ENCODE assay signal across 8 cellular contexts in genomic region chr13:27425918-27426630, GRCh38. TPM values are rescaled to one million over a fixed set of nuclear protein-coding genes. Genes with fewer than 3 reads are reported as not detected.
DNase-seq lines count a peak whose midpoint lies in the region; ATAC-seq, FAIRE-seq and TF ChIP-seq lines count a peak whose summit lies in the region.

No MANE protein-coding gene starts in this region.

- TF ChIP-seq EP300 in tibial nerve (IDR thresholded peaks at IDR 0.05) = peak in 1 of 2 donors; percentile 57

- H2BK15ac ChIP-seq in IMR-90 (ENCODE audit: low read depth, low read length) = no peak overlapping the region

- peak; percentile 41 for TF ChIP-seq CTCF in D721Med (IDR thresholded peaks at IDR 0.05; ENCODE audit: insufficient read depth, missing control alignments)
- TF ChIP-seq CTCF in IMR-90 (conservative IDR thresholded peaks at IDR 0.05; ENCODE audit: low read depth, low read length) = peak; percentile 33
- peak; percentile 57 for TF ChIP-seq CTCF in osteocyte (IDR thresholded peaks at IDR 0.05)
- peak; percentile 18 to 51 (median 42) for TF ChIP-seq CTCF in tibial nerve (IDR thresholded peaks at IDR 0.05)

- peak overlapping the region; percentile 28 for H2AK5ac ChIP-seq in IMR-90 (ENCODE audit: low read depth, low read length)

- no peak overlapping the region for H4K5ac ChIP-seq in IMR-90 (ENCODE audit: low read depth, low read length)

- intact Hi-C loops in IMR-90 (cut with micrococcal nuclease) = loop anchor here (1.0 to 10.0 kb wide), 3 partner anchors 24 to 441 kb away; partner anchors contain the start of gene MTIF3

- DNase-seq in D721Med (ENCODE audit: insufficient read length, low spot score) = no peak
- DNase-seq in IMR-90 = peak; percentile 69
- peak; percentile 67 to 79 for DNase-seq in SHP77 (lab: John Stamatoyannopoulos, UW)
- peak; percentile 76 for DNase-seq in activated naive CD4-positive, alpha-beta T cell treated with Interleukin-2 at 50 U/mL for 16 hours
- peak; percentile 41 for DNase-seq in globus pallidus (ENCODE audit: low spot score)
- no peak for DNase-seq in osteocyte (ENCODE audit: extremely low spot score, unreplicated experiment)
- DNase-seq in tibial nerve (ENCODE audit: low spot score in 2 of 2) = peak; percentile 53 to 68

- no peak overlapping the region; the same call in 1 of the 2 replicates for H3K14ac ChIP-seq in IMR-90 (replicated peaks; ENCODE audit: low read depth, low read length)

- peaks cover 23% of the 10 kb centered on the region for H3K9me1 ChIP-seq in IMR-90 (ENCODE audit: insufficient read depth, low read length)

- peak overlapping the region; percentile 10; the same call in 1 of the 2 replicates for H4K91ac ChIP-seq in IMR-90 (ENCODE audit: insufficient read depth, low read depth, low read length)

- H2AK9ac ChIP-seq in IMR-90 (replicated peaks; ENCODE audit: low read depth, low read length, poor library complexity) = peak overlapping the region; percentile 87

- no peak overlapping the region for H3K56ac ChIP-seq in IMR-90 (ENCODE audit: extremely low read depth, insufficient read depth, low read length)

- H2BK5ac ChIP-seq in IMR-90 (ENCODE audit: low read depth, low read length, poor library complexity, severe bottlenecking) = peak overlapping the region; percentile 4

- peaks cover 3% of the 10 kb centered on the region for H3K27me3 Mint-ChIP-seq in osteocyte (ENCODE audit: unreplicated experiment)

- no peak overlapping the region for H3K27ac ChIP-seq in IMR-90 (ENCODE audit: insufficient read depth, low read length)
- peak overlapping the region; percentile 70 to 93 (median 86) for H3K27ac ChIP-seq in tibial nerve

- POLR2A ChIA-PET in IMR-90 (lab: Charles Lee; ENCODE audit: unreplicated experiment) = no interaction called here

- peaks cover 23 to 43% of the 10 kb centered on the region in 2 experiments for H3K79me1 ChIP-seq in IMR-90 (ENCODE audit: low read depth in 1 of 2, low read length in 2 of 2)

- H3K23ac ChIP-seq in IMR-90 (ENCODE audit: low read depth, low read length) = peak overlapping the region; percentile 87; the same call in 1 of the 2 replicates

- H3K27ac Mint-ChIP-seq in osteocyte (ENCODE audit: unreplicated experiment) = peak overlapping the region; percentile 76

- peak; percentile 47 for ATAC-seq in GM21515 (IDR thresholded peaks at IDR 0.05; ENCODE audit: unreplicated experiment)
- peak; percentile 50 for ATAC-seq in IMR-90 (ENCODE audit: low read depth)

- H2BK120ac ChIP-seq in IMR-90 (ENCODE audit: low read depth, low read length) = peak overlapping the region; percentile 19; the same call in 1 of the 2 replicates

- H3K4me3 Mint-ChIP-seq in osteocyte (ENCODE audit: unreplicated experiment) = peak overlapping the region; percentile 76

- H4K8ac ChIP-seq in IMR-90 (ENCODE audit: low read depth in 2 of 2, low read length in 2 of 2) = peak overlapping the region; percentile 84 to 85; a peak in 2 of 4 replicates

- TF ChIP-seq POLR2A in IMR-90 (IDR thresholded peaks at IDR 0.05; ENCODE audit: low read depth, low read length) (no peak), tibial nerve (IDR thresholded peaks at IDR 0.05) (no peak)

- H4K20me1 ChIP-seq in IMR-90 (ENCODE audit: insufficient read depth, low read length) = no peaks in the 10 kb centered on the region

- H3K9me3 ChIP-seq in IMR-90 (ENCODE audit: control insufficient read depth, insufficient read depth, low read length) = no peaks in the 10 kb centered on the region
- H3K9me3 ChIP-seq in tibial nerve = no peaks in the 10 kb centered on the region

- H3K4ac ChIP-seq in IMR-90 (ENCODE audit: low read depth, low read length) = peak overlapping the region; percentile 87

- peaks cover 19% of the 10 kb centered on the region for H3K36me3 Mint-ChIP-seq in osteocyte (ENCODE audit: unreplicated experiment)

- BruUV-seq in IMR-90 (replicated peaks; lab: Mats Ljungman, UMichigan) = TSS peak; percentile 29

- H3K9me3 Mint-ChIP-seq in osteocyte (ENCODE audit: unreplicated experiment) = no peaks in the 10 kb centered on the region

- in situ Hi-C loops in IMR-90 (cut with MboI; ENCODE audit: low sequenced_read_pairs) = no loop called here

- H3K18ac ChIP-seq in IMR-90 (ENCODE audit: low read depth, low read length) = no peak overlapping the region

- FAIRE-seq in D721Med (lab: Jason Lieb, UNC) = no peak

- TF ChIP-seq RAD21 in IMR-90 (IDR thresholded peaks at IDR 0.05; ENCODE audit: low read length) = peak; percentile 13; the same call in 1 of the 2 replicates

- 51% methylated on average over 9 of the region's 17 CpGs; no CpG with 5 or more reads in 1 of the 2 experiments for WGBS in IMR-90 (ENCODE audit: extremely low coverage in 2 of 2, insufficient read length in 1 of 2), 2 experiments
- 27 to 33% methylated on average over 17 of the region's 17 CpGs for WGBS in tibial nerve, 2 donors

- H3K27me3 ChIP-seq in IMR-90 (ENCODE audit: control insufficient read depth, insufficient read depth, low read length) (no peaks in the 10 kb centered on the region; the same call in 1 of the 2 replicates), tibial nerve (no peaks in the 10 kb centered on the region)

- peak overlapping the region; percentile 89 for H3K4me2 ChIP-seq in IMR-90 (ENCODE audit: low read depth, low read length)

- CTCF ChIA-PET in IMR-90 (lab: Yijun Ruan, JAX) = interaction anchor here (0.7 to 1.4 kb wide), 6 partner anchors 10 to 1187 kb away, joined by 3 to 4 read pairs (median 3); no protein-coding TSS in a partner anchor

- H3K4me1 ChIP-seq in IMR-90 (ENCODE audit: control insufficient read depth, insufficient read depth, low read length) = peaks cover 15% of the 10 kb centered on the region
- peaks cover 0 to 43% (median 29%) of the 10 kb centered on the region in 4 donors for H3K4me1 ChIP-seq in tibial nerve

- H3K4me1 Mint-ChIP-seq in osteocyte (ENCODE audit: unreplicated experiment) = peaks cover 30% of the 10 kb centered on the region

- dilution Hi-C loops in IMR-90 (cut with HindIII; ENCODE audit: low sequenced_read_pairs, unreplicated experiment) = no loop called here

- H3K4me3 ChIP-seq in IMR-90 (ENCODE audit: insufficient read depth, low read depth, low read length) = no peak overlapping the region
- peak overlapping the region; percentile 10 to 95 (median 74) for H3K4me3 ChIP-seq in tibial nerve

- H2AFZ ChIP-seq in IMR-90 (replicated peaks; ENCODE audit: low read length, poor library complexity) = peak overlapping the region; percentile 94

- H3K9ac ChIP-seq in IMR-90 (ENCODE audit: low read depth, low read length) = no peak overlapping the region

- H3K36me3 ChIP-seq in IMR-90 (ENCODE audit: control insufficient read depth, insufficient read depth, low read length) (peaks cover 9% of the 10 kb centered on the region), tibial nerve (peaks cover 0 to 38% (median 6%) of the 10 kb centered on the region in 3 donors)

- H2BK20ac ChIP-seq in IMR-90 (ENCODE audit: low read depth, low read length) = no peak overlapping the region

TF ChIP-seq in IMR-90, 13 proteins besides CTCF, POLR2A, EP300 and RAD21:
- TF ChIP-seq BHLHE40 (IDR thresholded peaks at IDR 0.05; ENCODE audit: low read depth, low read length) = no peak
- peak; percentile 58 for TF ChIP-seq FOS (IDR thresholded peaks at IDR 0.05; ENCODE audit: low read depth, low read length)
- no peak for TF ChIP-seq USF2 (IDR thresholded peaks at IDR 0.05; ENCODE audit: low read depth, low read length)
- no peak for TF ChIP-seq NFE2L2 (IDR thresholded peaks at IDR 0.05; ENCODE audit: low read depth, low read length)
- TF ChIP-seq SMC3 (IDR thresholded peaks at IDR 0.05; ENCODE audit: low read depth, low read length) = no peak
- no peak for TF ChIP-seq RCOR1 (IDR thresholded peaks at IDR 0.05; ENCODE audit: insufficient replicate concordance, low read length)
TF ChIP-seq in IMR-90: peak in this region for 1.

RNA-seq across cellular contexts. Expression of gene GTF3A, which starts 1.7 kb away (rescaled TPM):
- 116 and 148 TPM in 2 replicates for total RNA-seq in IMR-90 (2012; rRNA removed)
- polyA plus RNA-seq in IMR-90 (2012; rRNA removed) = 73.1 and 74.1 TPM in 2 replicates
- 52.0 and 62.7 TPM in 2 replicates for polyA plus RNA-seq in IMR-90 (2012; cell fraction: cytosol; rRNA removed)
- polyA plus RNA-seq in IMR-90 (2012; cell fraction: nucleus; rRNA removed; ENCODE audit: low replicate concordance) = 32.2 and 40.3 TPM in 2 replicates
- total RNA-seq in osteocyte = 67.0 and 67.4 TPM in 2 replicates
- total RNA-seq in tibial nerve = 100 to 1,000 TPM in 3 of 4 donors, 10 to 100 TPM in 1; 64.5 to 201 (median 123) TPM

RNA-seq across cellular contexts. Expression of gene MTIF3, which starts 24.3 kb away (rescaled TPM):
- total RNA-seq in IMR-90 (2012; rRNA removed) = 31.7 and 60.8 TPM in 2 replicates
- polyA plus RNA-seq in IMR-90 (2012; rRNA removed) = 36.6 and 41.0 TPM in 2 replicates
- 14.4 and 16.7 TPM in 2 replicates for polyA plus RNA-seq in IMR-90 (2012; cell fraction: cytosol; rRNA removed)
- polyA plus RNA-seq in IMR-90 (2012; cell fraction: nucleus; rRNA removed; ENCODE audit: low replicate concordance) = 20.7 and 66.0 TPM in 2 replicates
- total RNA-seq in osteocyte = 38.9 and 41.6 TPM in 2 replicates
- 10 to 100 TPM; 45.4 to 94.2 (median 65.9) TPM for total RNA-seq in tibial nerve

Comparison
In these comparisons a context has a peak if more than half of its experiments do, and no peak if none do; other contexts are left out.
1. DNase-seq: peak in IMR-90 (single experiment), SHP77 (2 of 2), activated naive CD4-positive, alpha-beta T cell treated with Interleukin-2 at 50 U/mL for 16 hours (single experiment), globus pallidus (single experiment) and tibial nerve (2 of 2); none in D721Med (single experiment) and osteocyte (single experiment).
2. Peak in every context shown above with its lines, with median percentiles within 50 percentile points of each other: CTCF ChIP-seq.